Comparison of ENCODE assay signal across 1 cellular context in the genomic region with DNA sequence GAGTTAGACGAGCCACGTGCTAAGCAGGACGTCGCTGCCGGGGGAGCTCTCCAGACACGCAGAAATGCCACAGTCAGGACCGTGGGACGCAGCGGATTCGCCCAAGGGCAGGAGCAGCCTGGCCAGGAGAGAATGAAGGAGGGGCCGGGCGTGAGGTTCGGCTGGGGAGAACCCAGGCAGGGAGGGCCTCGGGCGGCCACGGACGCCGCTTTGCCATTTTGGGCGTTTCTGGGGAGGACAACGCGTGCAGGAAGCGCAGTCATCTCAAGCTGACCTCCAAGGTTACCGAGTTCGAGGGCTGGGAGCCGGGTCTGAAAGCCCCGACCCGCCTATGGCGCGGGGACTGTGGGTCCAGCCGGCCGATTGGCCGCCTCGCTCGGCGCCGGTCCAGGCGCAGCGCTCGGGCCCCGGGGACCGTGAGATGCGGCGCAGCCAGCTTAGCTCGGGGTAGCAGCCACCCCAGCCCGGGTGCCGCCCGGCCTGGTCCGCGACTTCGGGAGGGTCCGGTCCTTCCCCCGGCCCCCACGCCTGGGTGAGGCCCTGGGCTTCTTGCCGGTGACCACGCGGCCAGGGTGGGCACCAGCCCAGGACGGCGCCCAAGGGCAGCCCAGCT.
TF ChIP-seq lines count a peak whose summit lies in the region.

No MANE protein-coding gene starts in this region.

TF ChIP-seq in K562, 482 proteins besides CTCF, POLR2A, EP300 and RAD21 (continues in another document):
- TF ChIP-seq ZNF263 (CRISPR knock-in tag; IDR thresholded peaks at IDR 0.05; ENCODE audit: borderline replicate concordance): peak; percentile 39; the same call in 1 of the 2 replicates
- TF ChIP-seq CHD1 (IDR thresholded peaks at IDR 0.05; ENCODE audit: low read length): peak; percentile 88
- TF ChIP-seq, protein P1, sequence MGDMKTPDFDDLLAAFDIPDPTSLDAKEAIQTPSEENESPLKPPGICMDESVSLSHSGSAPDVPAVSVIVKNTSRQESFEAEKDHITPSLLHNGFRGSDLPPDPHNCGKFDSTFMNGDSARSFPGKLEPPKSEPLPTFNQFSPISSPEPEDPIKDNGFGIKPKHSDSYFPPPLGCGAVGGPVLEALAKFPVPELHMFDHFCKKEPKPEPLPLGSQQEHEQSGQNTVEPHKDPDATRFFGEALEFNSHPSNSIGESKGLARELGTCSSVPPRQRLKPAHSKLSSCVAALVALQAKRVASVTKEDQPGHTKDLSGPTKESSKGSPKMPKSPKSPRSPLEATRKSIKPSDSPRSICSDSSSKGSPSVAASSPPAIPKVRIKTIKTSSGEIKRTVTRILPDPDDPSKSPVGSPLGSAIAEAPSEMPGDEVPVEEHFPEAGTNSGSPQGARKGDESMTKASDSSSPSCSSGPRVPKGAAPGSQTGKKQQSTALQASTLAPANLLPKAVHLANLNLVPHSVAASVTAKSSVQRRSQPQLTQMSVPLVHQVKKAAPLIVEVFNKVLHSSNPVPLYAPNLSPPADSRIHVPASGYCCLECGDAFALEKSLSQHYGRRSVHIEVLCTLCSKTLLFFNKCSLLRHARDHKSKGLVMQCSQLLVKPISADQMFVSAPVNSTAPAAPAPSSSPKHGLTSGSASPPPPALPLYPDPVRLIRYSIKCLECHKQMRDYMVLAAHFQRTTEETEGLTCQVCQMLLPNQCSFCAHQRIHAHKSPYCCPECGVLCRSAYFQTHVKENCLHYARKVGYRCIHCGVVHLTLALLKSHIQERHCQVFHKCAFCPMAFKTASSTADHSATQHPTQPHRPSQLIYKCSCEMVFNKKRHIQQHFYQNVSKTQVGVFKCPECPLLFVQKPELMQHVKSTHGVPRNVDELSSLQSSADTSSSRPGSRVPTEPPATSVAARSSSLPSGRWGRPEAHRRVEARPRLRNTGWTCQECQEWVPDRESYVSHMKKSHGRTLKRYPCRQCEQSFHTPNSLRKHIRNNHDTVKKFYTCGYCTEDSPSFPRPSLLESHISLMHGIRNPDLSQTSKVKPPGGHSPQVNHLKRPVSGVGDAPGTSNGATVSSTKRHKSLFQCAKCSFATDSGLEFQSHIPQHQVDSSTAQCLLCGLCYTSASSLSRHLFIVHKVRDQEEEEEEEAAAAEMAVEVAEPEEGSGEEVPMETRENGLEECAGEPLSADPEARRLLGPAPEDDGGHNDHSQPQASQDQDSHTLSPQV (IDR thresholded peaks at IDR 0.05): peak; percentile 85
- peak; percentile 32; the same call in 1 of the 2 replicates for TF ChIP-seq NFIC (IDR thresholded peaks at IDR 0.05)
- no peak for TF ChIP-seq MIER1 (IDR thresholded peaks at IDR 0.05; ENCODE audit: low read depth)
- peak; percentile 32 for TF ChIP-seq CHD4 (IDR thresholded peaks at IDR 0.05; ENCODE audit: insufficient read depth, insufficient replicate concordance, low read depth, low read length, poor library complexity, severe bottlenecking)
- no peak for TF ChIP-seq RFX7 (CRISPR knock-in tag; IDR thresholded peaks at IDR 0.05)
- TF ChIP-seq HNRNPL (IDR thresholded peaks at IDR 0.05; ENCODE audit: low read depth, low read length): no peak; the same call in 1 of the 2 replicates
- TF ChIP-seq ZNF212 (CRISPR knock-in tag; IDR thresholded peaks at IDR 0.05): no peak
- TF ChIP-seq, protein P2, sequence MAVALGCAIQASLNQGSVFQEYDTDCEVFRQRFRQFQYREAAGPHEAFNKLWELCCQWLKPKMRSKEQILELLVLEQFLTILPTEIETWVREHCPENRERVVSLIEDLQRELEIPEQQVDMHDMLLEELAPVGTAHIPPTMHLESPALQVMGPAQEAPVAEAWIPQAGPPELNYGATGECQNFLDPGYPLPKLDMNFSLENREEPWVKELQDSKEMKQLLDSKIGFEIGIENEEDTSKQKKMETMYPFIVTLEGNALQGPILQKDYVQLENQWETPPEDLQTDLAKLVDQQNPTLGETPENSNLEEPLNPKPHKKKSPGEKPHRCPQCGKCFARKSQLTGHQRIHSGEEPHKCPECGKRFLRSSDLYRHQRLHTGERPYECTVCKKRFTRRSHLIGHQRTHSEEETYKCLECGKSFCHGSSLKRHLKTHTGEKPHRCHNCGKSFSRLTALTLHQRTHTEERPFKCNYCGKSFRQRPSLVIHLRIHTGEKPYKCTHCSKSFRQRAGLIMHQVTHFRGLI (CRISPR knock-in tag; IDR thresholded peaks at IDR 0.05): no peak
- TF ChIP-seq NONO (IDR thresholded peaks at IDR 0.05; ENCODE audit: low read depth in 2 of 2, low read length in 1 of 2): peak in 1 of 2 experiments; percentile 20; a peak in 1 of 4 replicates
- no peak for TF ChIP-seq ZNF436 (CRISPR knock-in tag; IDR thresholded peaks at IDR 0.05)
- no peak for TF ChIP-seq ZC3H8 (IDR thresholded peaks at IDR 0.05)
- TF ChIP-seq, protein P3, sequence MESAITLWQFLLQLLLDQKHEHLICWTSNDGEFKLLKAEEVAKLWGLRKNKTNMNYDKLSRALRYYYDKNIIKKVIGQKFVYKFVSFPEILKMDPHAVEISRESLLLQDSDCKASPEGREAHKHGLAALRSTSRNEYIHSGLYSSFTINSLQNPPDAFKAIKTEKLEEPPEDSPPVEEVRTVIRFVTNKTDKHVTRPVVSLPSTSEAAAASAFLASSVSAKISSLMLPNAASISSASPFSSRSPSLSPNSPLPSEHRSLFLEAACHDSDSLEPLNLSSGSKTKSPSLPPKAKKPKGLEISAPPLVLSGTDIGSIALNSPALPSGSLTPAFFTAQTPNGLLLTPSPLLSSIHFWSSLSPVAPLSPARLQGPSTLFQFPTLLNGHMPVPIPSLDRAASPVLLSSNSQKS (CRISPR knock-in tag; IDR thresholded peaks at IDR 0.05): no peak
- TF ChIP-seq, protein P4, sequence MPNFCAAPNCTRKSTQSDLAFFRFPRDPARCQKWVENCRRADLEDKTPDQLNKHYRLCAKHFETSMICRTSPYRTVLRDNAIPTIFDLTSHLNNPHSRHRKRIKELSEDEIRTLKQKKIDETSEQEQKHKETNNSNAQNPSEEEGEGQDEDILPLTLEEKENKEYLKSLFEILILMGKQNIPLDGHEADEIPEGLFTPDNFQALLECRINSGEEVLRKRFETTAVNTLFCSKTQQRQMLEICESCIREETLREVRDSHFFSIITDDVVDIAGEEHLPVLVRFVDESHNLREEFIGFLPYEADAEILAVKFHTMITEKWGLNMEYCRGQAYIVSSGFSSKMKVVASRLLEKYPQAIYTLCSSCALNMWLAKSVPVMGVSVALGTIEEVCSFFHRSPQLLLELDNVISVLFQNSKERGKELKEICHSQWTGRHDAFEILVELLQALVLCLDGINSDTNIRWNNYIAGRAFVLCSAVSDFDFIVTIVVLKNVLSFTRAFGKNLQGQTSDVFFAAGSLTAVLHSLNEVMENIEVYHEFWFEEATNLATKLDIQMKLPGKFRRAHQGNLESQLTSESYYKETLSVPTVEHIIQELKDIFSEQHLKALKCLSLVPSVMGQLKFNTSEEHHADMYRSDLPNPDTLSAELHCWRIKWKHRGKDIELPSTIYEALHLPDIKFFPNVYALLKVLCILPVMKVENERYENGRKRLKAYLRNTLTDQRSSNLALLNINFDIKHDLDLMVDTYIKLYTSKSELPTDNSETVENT (CRISPR knock-in tag; IDR thresholded peaks at IDR 0.05): peak; percentile 46; the same call in 1 of the 2 replicates
- no peak for TF ChIP-seq HDGF (IDR thresholded peaks at IDR 0.05)
- TF ChIP-seq, protein P5, sequence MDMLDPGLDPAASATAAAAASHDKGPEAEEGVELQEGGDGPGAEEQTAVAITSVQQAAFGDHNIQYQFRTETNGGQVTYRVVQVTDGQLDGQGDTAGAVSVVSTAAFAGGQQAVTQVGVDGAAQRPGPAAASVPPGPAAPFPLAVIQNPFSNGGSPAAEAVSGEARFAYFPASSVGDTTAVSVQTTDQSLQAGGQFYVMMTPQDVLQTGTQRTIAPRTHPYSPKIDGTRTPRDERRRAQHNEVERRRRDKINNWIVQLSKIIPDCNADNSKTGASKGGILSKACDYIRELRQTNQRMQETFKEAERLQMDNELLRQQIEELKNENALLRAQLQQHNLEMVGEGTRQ (CRISPR knock-in tag; IDR thresholded peaks at IDR 0.05): no peak
- no peak for TF ChIP-seq U2AF1 (optimal IDR thresholded peaks at IDR 0.05; ENCODE audit: low read depth, low read length)
- TF ChIP-seq BRCA1 (IDR thresholded peaks at IDR 0.05): no peak
- 0 out of 2 replicates have a peak, but pooled peaks have one; percentile 63 for TF ChIP-seq BRCA1 (CRISPR knock-in tag; IDR thresholded peaks at IDR 0.05)
- TF ChIP-seq ZNF696 (CRISPR knock-in tag; conservative IDR thresholded peaks at IDR 0.05): no peak
- TF ChIP-seq TCF7L2 (IDR thresholded peaks at IDR 0.05; ENCODE audit: low read depth, low read length): no peak
- no peak for TF ChIP-seq ZNF165 (CRISPR knock-in tag; IDR thresholded peaks at IDR 0.05; ENCODE audit: borderline replicate concordance)
- no peak; the same call in 1 of the 2 replicates for TF ChIP-seq ZNF24 (IDR thresholded peaks at IDR 0.05)
- TF ChIP-seq CEBPB (tag; IDR thresholded peaks at IDR 0.05): no peak
- TF ChIP-seq FIP1L1 (IDR thresholded peaks at IDR 0.05; ENCODE audit: low read depth, low read length, poor library complexity, severe bottlenecking): peak; percentile 40
- TF ChIP-seq, protein P6, sequence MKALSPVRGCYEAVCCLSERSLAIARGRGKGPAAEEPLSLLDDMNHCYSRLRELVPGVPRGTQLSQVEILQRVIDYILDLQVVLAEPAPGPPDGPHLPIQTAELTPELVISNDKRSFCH (CRISPR knock-in tag; IDR thresholded peaks at IDR 0.05): no peak
- TF ChIP-seq, protein P6 (tag; IDR thresholded peaks at IDR 0.05): 0 out of 2 replicates have a peak, but pooled peaks have one; percentile 44
- TF ChIP-seq, protein P7, sequence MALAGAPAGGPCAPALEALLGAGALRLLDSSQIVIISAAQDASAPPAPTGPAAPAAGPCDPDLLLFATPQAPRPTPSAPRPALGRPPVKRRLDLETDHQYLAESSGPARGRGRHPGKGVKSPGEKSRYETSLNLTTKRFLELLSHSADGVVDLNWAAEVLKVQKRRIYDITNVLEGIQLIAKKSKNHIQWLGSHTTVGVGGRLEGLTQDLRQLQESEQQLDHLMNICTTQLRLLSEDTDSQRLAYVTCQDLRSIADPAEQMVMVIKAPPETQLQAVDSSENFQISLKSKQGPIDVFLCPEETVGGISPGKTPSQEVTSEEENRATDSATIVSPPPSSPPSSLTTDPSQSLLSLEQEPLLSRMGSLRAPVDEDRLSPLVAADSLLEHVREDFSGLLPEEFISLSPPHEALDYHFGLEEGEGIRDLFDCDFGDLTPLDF (CRISPR knock-in tag; IDR thresholded peaks at IDR 0.05): no peak; the same call in 1 of the 2 replicates
- TF ChIP-seq, protein P8, sequence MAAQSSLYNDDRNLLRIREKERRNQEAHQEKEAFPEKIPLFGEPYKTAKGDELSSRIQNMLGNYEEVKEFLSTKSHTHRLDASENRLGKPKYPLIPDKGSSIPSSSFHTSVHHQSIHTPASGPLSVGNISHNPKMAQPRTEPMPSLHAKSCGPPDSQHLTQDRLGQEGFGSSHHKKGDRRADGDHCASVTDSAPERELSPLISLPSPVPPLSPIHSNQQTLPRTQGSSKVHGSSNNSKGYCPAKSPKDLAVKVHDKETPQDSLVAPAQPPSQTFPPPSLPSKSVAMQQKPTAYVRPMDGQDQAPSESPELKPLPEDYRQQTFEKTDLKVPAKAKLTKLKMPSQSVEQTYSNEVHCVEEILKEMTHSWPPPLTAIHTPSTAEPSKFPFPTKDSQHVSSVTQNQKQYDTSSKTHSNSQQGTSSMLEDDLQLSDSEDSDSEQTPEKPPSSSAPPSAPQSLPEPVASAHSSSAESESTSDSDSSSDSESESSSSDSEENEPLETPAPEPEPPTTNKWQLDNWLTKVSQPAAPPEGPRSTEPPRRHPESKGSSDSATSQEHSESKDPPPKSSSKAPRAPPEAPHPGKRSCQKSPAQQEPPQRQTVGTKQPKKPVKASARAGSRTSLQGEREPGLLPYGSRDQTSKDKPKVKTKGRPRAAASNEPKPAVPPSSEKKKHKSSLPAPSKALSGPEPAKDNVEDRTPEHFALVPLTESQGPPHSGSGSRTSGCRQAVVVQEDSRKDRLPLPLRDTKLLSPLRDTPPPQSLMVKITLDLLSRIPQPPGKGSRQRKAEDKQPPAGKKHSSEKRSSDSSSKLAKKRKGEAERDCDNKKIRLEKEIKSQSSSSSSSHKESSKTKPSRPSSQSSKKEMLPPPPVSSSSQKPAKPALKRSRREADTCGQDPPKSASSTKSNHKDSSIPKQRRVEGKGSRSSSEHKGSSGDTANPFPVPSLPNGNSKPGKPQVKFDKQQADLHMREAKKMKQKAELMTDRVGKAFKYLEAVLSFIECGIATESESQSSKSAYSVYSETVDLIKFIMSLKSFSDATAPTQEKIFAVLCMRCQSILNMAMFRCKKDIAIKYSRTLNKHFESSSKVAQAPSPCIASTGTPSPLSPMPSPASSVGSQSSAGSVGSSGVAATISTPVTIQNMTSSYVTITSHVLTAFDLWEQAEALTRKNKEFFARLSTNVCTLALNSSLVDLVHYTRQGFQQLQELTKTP (IDR thresholded peaks at IDR 0.05; ENCODE audit: low read depth in 1 of 2, partially characterized antibody in 2 of 2): no peak
- TF ChIP-seq STAG1 (CRISPR knock-in tag; IDR thresholded peaks at IDR 0.05; ENCODE audit: borderline replicate concordance): no peak
- TF ChIP-seq, protein P9, sequence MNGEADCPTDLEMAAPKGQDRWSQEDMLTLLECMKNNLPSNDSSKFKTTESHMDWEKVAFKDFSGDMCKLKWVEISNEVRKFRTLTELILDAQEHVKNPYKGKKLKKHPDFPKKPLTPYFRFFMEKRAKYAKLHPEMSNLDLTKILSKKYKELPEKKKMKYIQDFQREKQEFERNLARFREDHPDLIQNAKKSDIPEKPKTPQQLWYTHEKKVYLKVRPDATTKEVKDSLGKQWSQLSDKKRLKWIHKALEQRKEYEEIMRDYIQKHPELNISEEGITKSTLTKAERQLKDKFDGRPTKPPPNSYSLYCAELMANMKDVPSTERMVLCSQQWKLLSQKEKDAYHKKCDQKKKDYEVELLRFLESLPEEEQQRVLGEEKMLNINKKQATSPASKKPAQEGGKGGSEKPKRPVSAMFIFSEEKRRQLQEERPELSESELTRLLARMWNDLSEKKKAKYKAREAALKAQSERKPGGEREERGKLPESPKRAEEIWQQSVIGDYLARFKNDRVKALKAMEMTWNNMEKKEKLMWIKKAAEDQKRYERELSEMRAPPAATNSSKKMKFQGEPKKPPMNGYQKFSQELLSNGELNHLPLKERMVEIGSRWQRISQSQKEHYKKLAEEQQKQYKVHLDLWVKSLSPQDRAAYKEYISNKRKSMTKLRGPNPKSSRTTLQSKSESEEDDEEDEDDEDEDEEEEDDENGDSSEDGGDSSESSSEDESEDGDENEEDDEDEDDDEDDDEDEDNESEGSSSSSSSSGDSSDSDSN (IDR thresholded peaks at IDR 0.05; ENCODE audit: borderline replicate concordance in 1 of 2, low read depth in 2 of 2, low read length in 2 of 2): 0 out of 4 replicates have a peak, but pooled peaks of 1 of the 2 experiments have one; percentile 10
- TF ChIP-seq C11orf30 (IDR thresholded peaks at IDR 0.05; ENCODE audit: low read depth): no peak
- no peak for TF ChIP-seq SRF (CRISPR knock-in tag; IDR thresholded peaks at IDR 0.05)
- TF ChIP-seq, protein P10, sequence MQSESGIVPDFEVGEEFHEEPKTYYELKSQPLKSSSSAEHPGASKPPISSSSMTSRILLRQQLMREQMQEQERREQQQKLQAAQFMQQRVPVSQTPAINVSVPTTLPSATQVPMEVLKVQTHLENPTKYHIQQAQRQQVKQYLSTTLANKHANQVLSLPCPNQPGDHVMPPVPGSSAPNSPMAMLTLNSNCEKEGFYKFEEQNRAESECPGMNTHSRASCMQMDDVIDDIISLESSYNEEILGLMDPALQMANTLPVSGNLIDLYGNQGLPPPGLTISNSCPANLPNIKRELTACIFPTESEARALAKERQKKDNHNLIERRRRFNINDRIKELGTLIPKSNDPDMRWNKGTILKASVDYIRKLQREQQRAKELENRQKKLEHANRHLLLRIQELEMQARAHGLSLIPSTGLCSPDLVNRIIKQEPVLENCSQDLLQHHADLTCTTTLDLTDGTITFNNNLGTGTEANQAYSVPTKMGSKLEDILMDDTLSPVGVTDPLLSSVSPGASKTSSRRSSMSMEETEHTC (IDR thresholded peaks at IDR 0.05): no peak
